ENCODE assay signal across 8 cellular contexts in the genomic region with DNA sequence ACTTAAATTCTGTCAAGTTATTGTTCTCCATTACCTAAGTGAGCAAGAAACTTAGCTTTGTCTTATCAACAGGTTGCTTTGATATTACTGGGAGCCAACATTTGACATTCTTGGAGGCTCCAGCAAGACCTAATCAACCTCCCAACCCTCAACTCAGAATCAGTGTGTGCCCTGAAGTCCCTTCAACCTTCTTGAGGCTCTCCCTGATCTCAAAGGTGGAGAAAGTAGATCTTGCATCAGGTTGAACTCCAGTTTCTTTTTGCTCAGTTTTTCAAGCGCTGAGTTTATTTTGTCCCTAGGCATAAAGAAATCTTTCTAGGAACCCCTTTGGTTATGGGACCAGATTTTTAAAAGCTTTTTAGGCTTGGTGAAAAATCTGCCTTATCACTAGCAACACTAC. TPM values are rescaled to one million over a fixed set of nuclear protein-coding genes. Genes with fewer than 3 reads are reported as not detected.
DNase-seq lines count a peak whose midpoint lies in the region; ATAC-seq, FAIRE-seq and TF ChIP-seq lines count a peak whose summit lies in the region.

No MANE protein-coding gene starts in this region.

- TF ChIP-seq CTCF in A673 (conservative IDR thresholded peaks at IDR 0.05; ENCODE audit: low read depth, low read length) (no peak), K562 (IDR thresholded peaks at IDR 0.05 in 2 of 3, conservative IDR thresholded peaks at IDR 0.05 in 1 of 3; ENCODE audit: insufficient read depth in 2 of 3, low read depth in 1 of 3, low read length in 3 of 3) (no peak)

- H3K4me2 ChIP-seq in K562 (ENCODE audit: insufficient read depth, low read length) = peak overlapping the region; percentile 85

- H3K4me1 ChIP-seq in A673 (ENCODE audit: insufficient read depth, low read length, poor library complexity, severe bottlenecking) = peaks cover 22% of the 10 kb centered on the region
- no peaks in the 10 kb centered on the region; the same call in 1 of the 2 replicates for H3K4me1 ChIP-seq in HUES6 (ENCODE audit: control insufficient read depth, insufficient read depth, low read length)
- H3K4me1 ChIP-seq in K562 (replicated peaks in 1 of 2; ENCODE audit: control insufficient read depth in 2 of 2, insufficient read depth in 2 of 2, low read length in 2 of 2) = peaks cover 14 to 19% of the 10 kb centered on the region in 2 experiments
- peaks cover 49% of the 10 kb centered on the region for H3K4me1 ChIP-seq in mononuclear cell (ENCODE audit: insufficient read depth, low read length)

- H3K36me3 ChIP-seq in A673 (ENCODE audit: insufficient read depth, low read length, poor library complexity, severe bottlenecking) (peaks cover 16% of the 10 kb centered on the region), HUES6 (ENCODE audit: control insufficient read depth, insufficient read depth, low read length) (no peaks in the 10 kb centered on the region; the same call in 1 of the 2 replicates), K562 (ENCODE audit: control insufficient read depth, insufficient read depth, low read length) (peaks cover 11% of the 10 kb centered on the region; the same call in 1 of the 3 replicates)

- intact Hi-C loops in A673 (cut with micrococcal nuclease; ENCODE audit: unreplicated experiment) = no loop called here
- intact Hi-C loops in K562 (cut with micrococcal nuclease) = loop anchor here (10.0 kb wide), 2 partner anchors 369 to 569 kb away; partner anchors contain the start of genes LPXN and ZFP91
- intact Hi-C loops in head of caudate nucleus (cut with DNase I) = no loop called here
- intact Hi-C loops in left colon (cut with DNase I, micrococcal nuclease) = no loop called here

- peak overlapping the region; percentile 96 for H2AFZ ChIP-seq in K562 (ENCODE audit: low read depth, low read length)

- WGBS in K562 (ENCODE audit: insufficient coverage, low coverage, missing lambda C conversion rate) = 23% methylated on average over 1 of the region's 1 CpG

- no peaks in the 10 kb centered on the region for H3K27me3 ChIP-seq in A673 (replicated peaks; ENCODE audit: insufficient read depth, low read depth, low read length, poor library complexity)
- H3K27me3 ChIP-seq in HUES6 (ENCODE audit: control insufficient read depth, insufficient read depth, low read length) = peaks cover 32% of the 10 kb centered on the region
- no peaks in the 10 kb centered on the region for H3K27me3 ChIP-seq in K562 (ENCODE audit: control insufficient read depth in 2 of 2, insufficient read depth in 2 of 2, low read length in 2 of 2)
- H3K27me3 ChIP-seq in mononuclear cell (ENCODE audit: insufficient read depth, low read length) = no peaks in the 10 kb centered on the region

- TF ChIP-seq EP300 in K562 (IDR thresholded peaks at IDR 0.05; ENCODE audit: low read length) = no peak

- H3K9me3 ChIP-seq in A673 (ENCODE audit: low read depth, low read length, poor library complexity, severe bottlenecking) (no peaks in the 10 kb centered on the region), HUES6 (ENCODE audit: control insufficient read depth, insufficient read depth, low read depth, low read length) (no peaks in the 10 kb centered on the region), K562 (replicated peaks; ENCODE audit: control insufficient read depth, insufficient read depth, low read depth, low read length) (no peaks in the 10 kb centered on the region), mononuclear cell (ENCODE audit: low read depth, low read length) (no peaks in the 10 kb centered on the region)

- POLR2A ChIA-PET in A673 (lab: Charles Lee; ENCODE audit: low non-redundant PET) = interaction anchor here (0.6 kb wide), 1 partner anchor 664 kb away, joined by 4 read pairs; no protein-coding TSS in a partner anchor
- POLR2A ChIA-PET in K562 (lab: Yijun Ruan, JAX) = interaction anchor here (0.6 to 1.9 kb wide), 4 partner anchors 8 to 370 kb away, joined by 3 to 8 read pairs (median 4); no protein-coding TSS in a partner anchor

- H4K20me1 ChIP-seq in K562 (replicated peaks; ENCODE audit: control insufficient read depth, insufficient read depth, low read length) = no peaks in the 10 kb centered on the region

- peak; percentile 33 for DNase-seq in A673 (ENCODE audit: low spot score)
- DNase-seq in K562 (ENCODE audit: extremely low read depth in 1 of 4, low spot score in 3 of 4) = peak in 1 of 4 experiments; percentile 18
- DNase-seq in head of caudate nucleus = no peak
- no peak for DNase-seq in left colon
- DNase-seq in frontal cortex (ENCODE audit: low spot score in 2 of 2) = no peak

- no TSS peak for BruUV-seq in A673 (replicated peaks; lab: Mats Ljungman, UMichigan)
- TSS peak; percentile 53 for BruUV-seq in K562 (replicated peaks; lab: Mats Ljungman, UMichigan)

- ATAC-seq in K562 = no peak
- no peak for ATAC-seq in GM19395 (IDR thresholded peaks at IDR 0.05; ENCODE audit: unreplicated experiment)
- no peak for ATAC-seq in left colon

- CTCF ChIA-PET in A673 (lab: Charles Lee) (interaction anchor here (0.9 to 1.7 kb wide), 3 partner anchors 8 to 221 kb away, joined by 4 to 11 read pairs (median 10); no protein-coding TSS in a partner anchor), K562 (lab: Yijun Ruan, JAX; ENCODE audit: low intra/inter-chr PET ratio) (no interaction called here)

- H3K4me3 ChIP-seq in A673 (ENCODE audit: low read depth, low read length, poor library complexity, severe bottlenecking) (peak overlapping the region; percentile 68), HUES6 (ENCODE audit: low read depth, low read length) (peak overlapping the region; percentile 53; the same call in 1 of the 2 replicates), K562 (peak overlapping the region; percentile 48), mononuclear cell (ENCODE audit: low read length) (peak overlapping the region; percentile 53)

- no peak for TF ChIP-seq RAD21 in K562 (CRISPR knock-in tag; conservative IDR thresholded peaks at IDR 0.05 in 1 of 2, IDR thresholded peaks at IDR 0.05 in 1 of 2)

- no peaks in the 10 kb centered on the region for H3K9me1 ChIP-seq in K562 (ENCODE audit: control insufficient read depth, insufficient read depth, low read length)

- peak; percentile 23 for FAIRE-seq in K562 (lab: Jason Lieb, UNC)
- no peak for FAIRE-seq in frontal cortex (lab: Jason Lieb, UNC)

- TF ChIP-seq POLR2A in K562 (conservative IDR thresholded peaks at IDR 0.05) = no peak

- H3K9ac ChIP-seq in HUES6 (ENCODE audit: low read length) = no peak overlapping the region
- peak overlapping the region in 1 of 2 experiments; percentile 64; a peak in 2 of 4 replicates for H3K9ac ChIP-seq in K562 (ENCODE audit: insufficient read depth in 1 of 2, low read depth in 2 of 2, low read length in 2 of 2)

- H3K27ac ChIP-seq in A673 (ENCODE audit: low read depth, low read length, poor library complexity, severe bottlenecking) = peak overlapping the region; percentile 80
- H3K27ac ChIP-seq in HUES6 (ENCODE audit: low read depth, low read length) = no peak overlapping the region
- peak overlapping the region; percentile 79 for H3K27ac ChIP-seq in K562 (ENCODE audit: extremely low read depth, low read depth, low read length)

- in situ Hi-C loops in K562 (cut with MboI) = loop anchor here (25.0 kb wide), 1 partner anchor 507 kb away; no protein-coding TSS in a partner anchor

- H3K79me2 ChIP-seq in K562 (ENCODE audit: control insufficient read depth, insufficient read depth, low read length) = peaks cover 7% of the 10 kb centered on the region; the same call in 1 of the 3 replicates

RNA-seq across cellular contexts. Expression of gene FAM111A, which starts 1.4 kb away (rescaled TPM):
- 47.7 and 54.8 TPM in 2 replicates for total RNA-seq in A673 (2021)
- total RNA-seq in K562 (2011; cell fraction: chromatin; rRNA removed; ENCODE audit: low replicate concordance) = 22.9 and 44.4 TPM in 2 replicates
- total RNA-seq in K562 (2011; cell fraction: nucleolus; rRNA removed) = 13.0 TPM in 2 replicates
- total RNA-seq in K562 (2011; cell fraction: nucleoplasm; rRNA removed) = 17.7 and 22.8 TPM in 2 replicates
- 18.0 and 20.1 TPM in 2 replicates for total RNA-seq in K562 (2014; rRNA removed)
- 27.6 and 28.4 TPM in 2 replicates for total RNA-seq in K562 (2014; rRNA removed; fragmentation: Illumina TruSeq; extraction: Trizol)
- total RNA-seq in K562 (2015; rRNA removed; fragmentation: Illumina TruSeq; extraction: Trizol) = 29.9 and 30.6 TPM in 2 replicates
- total RNA-seq in K562 (2021) = 19.0 and 19.5 TPM in 2 replicates
- 2.3 and 16.1 TPM in 2 replicates for polyA plus RNA-seq in K562 (2011; rRNA removed)
- polyA plus RNA-seq in K562 (2011; cell fraction: cytosol; rRNA removed) = 0.77 and 2.9 TPM in 2 replicates
- 4.1 and 23.4 TPM in 2 replicates for polyA plus RNA-seq in K562 (2011; cell fraction: nucleus; rRNA removed)
- polyA plus RNA-seq in K562 (2012) = 18.2 and 30.5 TPM in 2 replicates
- 17.7 and 22.3 TPM in 2 replicates for polyA plus RNA-seq in K562 (2014; fragmentation: Illumina TruSeq; extraction: Trizol)
- polyA plus RNA-seq in K562 (2014; fragmentation: Nextera tagmentation; extraction: Ambion mirVana) = 10 to 100 TPM; 14.8 to 16.5 TPM
- polyA plus RNA-seq in K562 (2014; rRNA removed) = 21.8 and 24.7 TPM in 2 replicates
- polyA minus RNA-seq in K562 (2011; rRNA and poly(A)+ RNA removed) = 2.0 and 18.9 TPM in 2 replicates
- polyA minus RNA-seq in K562 (2011; cell fraction: cytosol; rRNA and poly(A)+ RNA removed) = 0.55 and 6.7 TPM in 2 replicates
- 3.9 and 12.9 TPM in 2 replicates for polyA minus RNA-seq in K562 (2011; cell fraction: nucleus; rRNA and poly(A)+ RNA removed)
- 29.4 TPM for total RNA-seq in mononuclear cell
- 10 to 100 TPM; 25.0 to 27.8 TPM for total RNA-seq in left colon
- 7.3 TPM for total RNA-seq in frontal cortex

RNA-seq across cellular contexts. Expression of gene DTX4, which starts 27.8 kb away (rescaled TPM):
- 1.9 and 2.0 TPM in 2 replicates for total RNA-seq in A673 (2021)
- not detected in 2 replicates for total RNA-seq in K562 (2011; cell fraction: chromatin; rRNA removed; ENCODE audit: low replicate concordance)
- not detected in 2 replicates for total RNA-seq in K562 (2011; cell fraction: nucleolus; rRNA removed)
- total RNA-seq in K562 (2011; cell fraction: nucleoplasm; rRNA removed) = 0.15 TPM in 1 of 2 replicates, not detected in the other
- total RNA-seq in K562 (2014; rRNA removed) = 0.20 TPM in 1 of 2 replicates, not detected in the other
- total RNA-seq in K562 (2014; rRNA removed; fragmentation: Illumina TruSeq; extraction: Trizol) = 0.03 TPM in 1 of 2 replicates, not detected in the other
- 0.04 and 0.15 TPM in 2 replicates for total RNA-seq in K562 (2015; rRNA removed; fragmentation: Illumina TruSeq; extraction: Trizol)
- 0.11 and 0.47 TPM in 2 replicates for total RNA-seq in K562 (2021)
- polyA plus RNA-seq in K562 (2011; rRNA removed) = 0.07 TPM in 1 of 2 replicates, not detected in the other
- polyA plus RNA-seq in K562 (2011; cell fraction: cytosol; rRNA removed) = 0.01 TPM in 2 replicates
- polyA plus RNA-seq in K562 (2011; cell fraction: nucleus; rRNA removed) = 0.04 and 0.08 TPM in 2 replicates
- 0.04 and 0.05 TPM in 2 replicates for polyA plus RNA-seq in K562 (2012)
- 0.06 TPM in 2 replicates for polyA plus RNA-seq in K562 (2014; fragmentation: Illumina TruSeq; extraction: Trizol)
- polyA plus RNA-seq in K562 (2014; fragmentation: Nextera tagmentation; extraction: Ambion mirVana) = under 1 TPM in 1 of 2 experiments, not detected in 1; 0.03 TPM
- 0.04 TPM in 1 of 2 replicates, not detected in the other for polyA plus RNA-seq in K562 (2014; rRNA removed)
- polyA minus RNA-seq in K562 (2011; rRNA and poly(A)+ RNA removed) = 0.04 TPM in 1 of 2 replicates, not detected in the other
- polyA minus RNA-seq in K562 (2011; cell fraction: cytosol; rRNA and poly(A)+ RNA removed) = not detected in 2 replicates
- polyA minus RNA-seq in K562 (2011; cell fraction: nucleus; rRNA and poly(A)+ RNA removed) = 0.40 TPM in 1 of 2 replicates, not detected in the other
- 5.2 TPM for total RNA-seq in mononuclear cell
- total RNA-seq in left colon = 10 to 100 TPM; 58.4 to 62.4 TPM
- 42.0 TPM for total RNA-seq in frontal cortex

RNA-seq across cellular contexts. Expression of gene FAM111B, which starts 37.1 kb away (rescaled TPM):
- total RNA-seq in A673 (2021) (41.5 and 50.1 TPM in 2 replicates), K562 (2014; rRNA removed) (not detected in 2 replicates), K562 (2014; rRNA removed; fragmentation: Illumina TruSeq; extraction: Trizol) (not detected in 2 replicates), K562 (2015; rRNA removed; fragmentation: Illumina TruSeq; extraction: Trizol) (0.26 and 0.33 TPM in 2 replicates), K562 (2021) (0.13 TPM in 1 of 2 replicates, not detected in the other), mononuclear cell (3.3 TPM), left colon (1 to 10 TPM; 2.3 to 5.7 TPM), frontal cortex (2.9 TPM)
- not detected in 2 replicates for total RNA-seq in K562 (2011; cell fraction: chromatin; rRNA removed; ENCODE audit: low replicate concordance)
- total RNA-seq in K562 (2011; cell fraction: nucleolus; rRNA removed) = not detected in 2 replicates
- total RNA-seq in K562 (2011; cell fraction: nucleoplasm; rRNA removed) = not detected in 2 replicates
- polyA plus RNA-seq in K562 (2011; rRNA removed) (not detected in 2 replicates), K562 (2014; fragmentation: Illumina TruSeq; extraction: Trizol) (0.04 TPM in 1 of 2 replicates, not detected in the other), K562 (2014; fragmentation: Nextera tagmentation; extraction: Ambion mirVana) (under 1 TPM in 1 of 2 experiments, not detected in 1; 0.01 TPM), K562 (2014; rRNA removed) (0.07 TPM in 1 of 2 replicates, not detected in the other)
- not detected in 2 replicates for polyA plus RNA-seq in K562 (2011; cell fraction: cytosol; rRNA removed)
- not detected in 2 replicates for polyA plus RNA-seq in K562 (2011; cell fraction: nucleus; rRNA removed)
- polyA plus RNA-seq in K562 (2012) = 0.03 and 0.07 TPM in 2 replicates
- polyA minus RNA-seq in K562 (2011; rRNA and poly(A)+ RNA removed) = not detected in 2 replicates
- polyA minus RNA-seq in K562 (2011; cell fraction: cytosol; rRNA and poly(A)+ RNA removed) = not detected in 2 replicates
- polyA minus RNA-seq in K562 (2011; cell fraction: nucleus; rRNA and poly(A)+ RNA removed) = 0.13 TPM in 1 of 2 replicates, not detected in the other

RNA-seq across cellular contexts. Expression of gene GLYATL1B, which starts 58.0 kb away (rescaled TPM):
- total RNA-seq in A673 (2021) = not detected in 2 replicates
- not detected in 2 replicates for total RNA-seq in K562 (2011; cell fraction: chromatin; rRNA removed; ENCODE audit: low replicate concordance)
- total RNA-seq in K562 (2011; cell fraction: nucleolus; rRNA removed) = not detected in 2 replicates
- total RNA-seq in K562 (2011; cell fraction: nucleoplasm; rRNA removed) = not detected in 2 replicates
- not detected in 2 replicates for total RNA-seq in K562 (2014; rRNA removed)
- total RNA-seq in K562 (2014; rRNA removed; fragmentation: Illumina TruSeq; extraction: Trizol) = not detected in 2 replicates
- total RNA-seq in K562 (2015; rRNA removed; fragmentation: Illumina TruSeq; extraction: Trizol) = not detected in 2 replicates
- total RNA-seq in K562 (2021) = not detected in 2 replicates
- not detected in 2 replicates for polyA plus RNA-seq in K562 (2011; rRNA removed)
- polyA plus RNA-seq in K562 (2011; cell fraction: cytosol; rRNA removed) = not detected in 2 replicates
- polyA plus RNA-seq in K562 (2011; cell fraction: nucleus; rRNA removed) = not detected in 2 replicates
- polyA plus RNA-seq in K562 (2012) = not detected in 2 replicates
- not detected in 2 replicates for polyA plus RNA-seq in K562 (2014; fragmentation: Illumina TruSeq; extraction: Trizol)
- polyA plus RNA-seq in K562 (2014; fragmentation: Nextera tagmentation; extraction: Ambion mirVana) = not detected
- polyA plus RNA-seq in K562 (2014; rRNA removed) = not detected in 2 replicates
- not detected in 2 replicates for polyA minus RNA-seq in K562 (2011; rRNA and poly(A)+ RNA removed)
- polyA minus RNA-seq in K562 (2011; cell fraction: cytosol; rRNA and poly(A)+ RNA removed) = not detected in 2 replicates
- polyA minus RNA-seq in K562 (2011; cell fraction: nucleus; rRNA and poly(A)+ RNA removed) = not detected in 2 replicates
- not detected for total RNA-seq in mononuclear cell
- total RNA-seq in left colon = not detected
- not detected for total RNA-seq in frontal cortex
